Comparison of ENCODE assay signal across 10 cellular contexts in genomic region chr17:81049973-81050551, GRCh38. TPM values are rescaled to one million over a fixed set of nuclear protein-coding genes. Genes with fewer than 3 reads are reported as not detected.
DNase-seq lines count a peak whose midpoint lies in the region; ATAC-seq and TF ChIP-seq lines count a peak whose summit lies in the region.
"Had no signal": no experiment of that assay in that cellular context is flagged by ENCODE, and none has a peak within 500 bp of the region (broad histone marks: within the 10 kb centered on the region; RNA-seq: fewer than 3 reads in every experiment).

No MANE protein-coding gene starts in this region.

- peaks cover 24% of the 10 kb centered on the region for H3K4me1 ChIP-seq in OCI-LY3 (ENCODE audit: low read length)

- peaks cover 0 to 6% of the 10 kb centered on the region in 2 donors for H3K36me3 Mint-ChIP-seq in CD14-positive monocyte
- H3K36me3 Mint-ChIP-seq in naive B cell = no peaks in the 10 kb centered on the region
- H3K36me3 Mint-ChIP-seq in activated T-cell treated with anti-CD3 and anti-CD28 coated beads, Interleukin-2, amount 50 U/mL, for 72 hours (ENCODE audit: insufficient read depth in 2 of 2) = no peaks in the 10 kb centered on the region
- no peaks in the 10 kb centered on the region for H3K36me3 Mint-ChIP-seq in CD4-positive, alpha-beta T cell (ENCODE audit: low read depth)

- H3K4me3 Mint-ChIP-seq in CD14-positive monocyte (peak overlapping the region; percentile 83 to 96), naive B cell (no peak overlapping the region)
- no peak overlapping the region for H3K4me3 Mint-ChIP-seq in activated T-cell treated with anti-CD3 and anti-CD28 coated beads, Interleukin-2, amount 50 U/mL, for 72 hours
- no peak overlapping the region for H3K4me3 Mint-ChIP-seq in CD4-positive, alpha-beta T cell

- H3K27ac Mint-ChIP-seq in CD14-positive monocyte (peak overlapping the region; percentile 94 to 98 (median 96)), naive B cell (no peak overlapping the region)
- no peak overlapping the region for H3K27ac Mint-ChIP-seq in activated T-cell treated with anti-CD3 and anti-CD28 coated beads, Interleukin-2, amount 50 U/mL, for 72 hours
- no peak overlapping the region for H3K27ac Mint-ChIP-seq in CD4-positive, alpha-beta T cell

- peaks cover 21% of the 10 kb centered on the region for H3K27me3 ChIP-seq in OCI-LY3 (ENCODE audit: low read depth, low read length)
- no peaks in the 10 kb centered on the region for H3K27me3 ChIP-seq in CD4-positive, alpha-beta T cell (ENCODE audit: control insufficient read depth, insufficient read depth, low read length)

- ATAC-seq in naive B cell (ENCODE audit: low read depth in 2 of 2) (peak; percentile 20 to 40), GM21367 (IDR thresholded peaks at IDR 0.05; ENCODE audit: unreplicated experiment) (no peak)
- ATAC-seq in activated T-cell treated with anti-CD3 and anti-CD28 coated beads, Interleukin-2, amount 50 U/mL, for 72 hours (replicated peaks in 1 of 2) = no peak
- no peak for ATAC-seq in CD4-positive, alpha-beta T cell (ENCODE audit: poor library complexity)

- peak overlapping the region; percentile 74 for H3K9ac ChIP-seq in OCI-LY3 (ENCODE audit: low read length)

- H3K4me3 ChIP-seq in OCI-LY3 (ENCODE audit: low read length) = peak overlapping the region; percentile 79
- H3K4me3 ChIP-seq: K562 had no signal

- H3K9me3 Mint-ChIP-seq in CD14-positive monocyte = no peaks in the 10 kb centered on the region
- no peaks in the 10 kb centered on the region for H3K9me3 Mint-ChIP-seq in naive B cell
- no peaks in the 10 kb centered on the region for H3K9me3 Mint-ChIP-seq in activated T-cell treated with anti-CD3 and anti-CD28 coated beads, Interleukin-2, amount 50 U/mL, for 72 hours
- H3K9me3 Mint-ChIP-seq in CD4-positive, alpha-beta T cell = no peaks in the 10 kb centered on the region
- H3K9me3 Mint-ChIP-seq: central memory CD8-positive, alpha-beta T cell had no signal

- intact Hi-C loops in CD14-positive monocyte (cut with micrococcal nuclease) = no loop called here
- intact Hi-C loops in CD4-positive, alpha-beta T cell (cut with DNase I, micrococcal nuclease) = loop anchor here in 1 of 2 experiments (5.0 kb wide), 1 partner anchor 37 kb away; no protein-coding TSS in a partner anchor

- POLR2A ChIA-PET in CD4-positive, alpha-beta T cell (lab: Charles Lee) = interaction anchor here (1.1 kb wide), 1 partner anchor 13 kb away, joined by 3 read pairs; no protein-coding TSS in a partner anchor

- DNase-seq in CD14-positive monocyte (ENCODE audit: low spot score) (peak; percentile 87), epithelial cell of prostate (ENCODE audit: low read depth, low spot score) (peak; percentile 82), naive B cell (no peak)
- DNase-seq in activated T-cell treated with anti-CD3 and anti-CD28 coated beads, Interleukin-2, amount 50 U/mL, for 72 hours = no peak
- no peak for DNase-seq in activated CD8-positive, alpha-beta memory T cell treated with anti-CD3 and anti-CD28 coated beads, Interleukin-2, amount 50 U/mL, for 48 hours
- DNase-seq in CD4-positive, alpha-beta T cell = no peak

- H3K9me3 ChIP-seq in OCI-LY3 (ENCODE audit: insufficient read depth, low read length) = no peaks in the 10 kb centered on the region
- H3K9me3 ChIP-seq in CD4-positive, alpha-beta T cell (ENCODE audit: control insufficient read depth, low read length) = no peaks in the 10 kb centered on the region

- no peaks in the 10 kb centered on the region for H3K79me2 ChIP-seq in OCI-LY3 (ENCODE audit: low read length)

- no peaks in the 10 kb centered on the region for H3K36me3 ChIP-seq in OCI-LY3 (replicated peaks; ENCODE audit: low read depth, low read length)

- TF ChIP-seq CTCF in CD14-positive monocyte (IDR thresholded peaks at IDR 0.05) = no peak
- no peak for TF ChIP-seq CTCF in OCI-LY3 (IDR thresholded peaks at IDR 0.05; ENCODE audit: low read depth, low read length)
- TF ChIP-seq CTCF in CD4-positive, alpha-beta T cell (IDR thresholded peaks at IDR 0.05) = no peak

- peak overlapping the region; percentile 98 for H3K4me2 ChIP-seq in OCI-LY3 (ENCODE audit: low read length)

- H4K20me1 ChIP-seq in OCI-LY3 (ENCODE audit: insufficient read depth, low read length) = no peaks in the 10 kb centered on the region

- no peak overlapping the region; the same call in 1 of the 2 replicates for H2AFZ ChIP-seq in OCI-LY3 (ENCODE audit: low read depth, low read length)

- H3K27me3 Mint-ChIP-seq in CD14-positive monocyte (ENCODE audit: low read depth in 3 of 3) (peaks cover 4 to 7% (median 6%) of the 10 kb centered on the region in 3 donors), naive B cell (peaks cover 4 to 25% (median 7%) of the 10 kb centered on the region in 3 donors)
- no peaks in the 10 kb centered on the region for H3K27me3 Mint-ChIP-seq in activated T-cell treated with anti-CD3 and anti-CD28 coated beads, Interleukin-2, amount 50 U/mL, for 72 hours (ENCODE audit: low read depth)
- no peaks in the 10 kb centered on the region for H3K27me3 Mint-ChIP-seq in CD4-positive, alpha-beta T cell
- H3K27me3 Mint-ChIP-seq: central memory CD8-positive, alpha-beta T cell had no signal

- H3K27ac ChIP-seq in OCI-LY3 (ENCODE audit: low read length) (peak overlapping the region; percentile 59), epithelial cell of prostate (peak overlapping the region; percentile 94)
- H3K27ac ChIP-seq in CD4-positive, alpha-beta T cell (ENCODE audit: low read depth, low read length) = no peak overlapping the region

- CTCF ChIA-PET in CD4-positive, alpha-beta T cell (lab: Charles Lee) = interaction anchor here (1.2 kb wide), 1 partner anchor 51 kb away, joined by 3 read pairs; no protein-coding TSS in a partner anchor

- H3K4me1 Mint-ChIP-seq in CD14-positive monocyte (peaks cover 39% of the 10 kb centered on the region), naive B cell (peaks cover 0 to 12% (median 4%) of the 10 kb centered on the region in 3 donors)
- peaks cover 12% of the 10 kb centered on the region for H3K4me1 Mint-ChIP-seq in activated T-cell treated with anti-CD3 and anti-CD28 coated beads, Interleukin-2, amount 50 U/mL, for 72 hours (ENCODE audit: low read depth)
- H3K4me1 Mint-ChIP-seq in CD4-positive, alpha-beta T cell (ENCODE audit: low read depth) = peaks cover 8% of the 10 kb centered on the region

RNA-seq across cellular contexts. Expression of gene BAIAP2, which starts 15.1 kb away (rescaled TPM):
- polyA plus RNA-seq in CD14-positive monocyte = 10 to 100 TPM in 1 of 2 donors, 1 to 10 TPM in 1; 8.6 to 11.2 TPM
- polyA plus RNA-seq in naive B cell (ENCODE audit: low read depth in 6 of 6) = 1 to 10 TPM in 3 of 6 donors, under 1 TPM in 3; 0.19 to 6.1 (median 0.79) TPM
- 1 to 10 TPM; 8.7 TPM for total RNA-seq in activated T-cell treated with anti-CD3 and anti-CD28 coated beads, Interleukin-2, amount 50 U/mL, for 72 hours
- 1 to 10 TPM; 4.2 to 4.9 TPM for total RNA-seq in CD4-positive, alpha-beta T cell

RNA-seq across cellular contexts. Expression of gene CHMP6, which starts 58.4 kb away (rescaled TPM):
- polyA plus RNA-seq in CD14-positive monocyte (10 to 100 TPM; 44.1 to 44.8 TPM), naive B cell (ENCODE audit: low read depth in 6 of 6) (10 to 100 TPM; 38.8 to 51.8 (median 43.5) TPM)
- total RNA-seq in activated T-cell treated with anti-CD3 and anti-CD28 coated beads, Interleukin-2, amount 50 U/mL, for 72 hours = 10 to 100 TPM; 11.2 to 12.2 TPM
- total RNA-seq in CD4-positive, alpha-beta T cell = 10 to 100 TPM; 11.5 to 13.3 TPM

Comparison
In these comparisons a context has a peak if more than half of its experiments do, and no peak if none do; other contexts are left out.
1. DNase-seq: peak in CD14-positive monocyte (single experiment) and epithelial cell of prostate (single experiment); none in naive B cell (single experiment), activated T-cell treated with anti-CD3 and anti-CD28 coated beads, Interleukin-2, amount 50 U/mL, for 72 hours (0 of 2), activated CD8-positive, alpha-beta memory T cell treated with anti-CD3 and anti-CD28 coated beads, Interleukin-2, amount 50 U/mL, for 48 hours (single experiment) and CD4-positive, alpha-beta T cell (0 of 10).
2. H3K27ac Mint-ChIP-seq: peak in CD14-positive monocyte (7 of 7); none in naive B cell (0 of 6), activated T-cell treated with anti-CD3 and anti-CD28 coated beads, Interleukin-2, amount 50 U/mL, for 72 hours (single experiment) and CD4-positive, alpha-beta T cell (single experiment).
3. H3K4me3 Mint-ChIP-seq: peak in CD14-positive monocyte (2 of 2); none in naive B cell (0 of 8), activated T-cell treated with anti-CD3 and anti-CD28 coated beads, Interleukin-2, amount 50 U/mL, for 72 hours (0 of 2) and CD4-positive, alpha-beta T cell (single experiment).
4. ATAC-seq: peak in naive B cell (2 of 2); none in activated T-cell treated with anti-CD3 and anti-CD28 coated beads, Interleukin-2, amount 50 U/mL, for 72 hours (0 of 2), GM21367 (single experiment) and CD4-positive, alpha-beta T cell (single experiment).